10 cellular contexts compared by ENCODE assay signal in genomic region chr19:56133858-56134654, GRCh38.
DNase-seq lines count a peak whose midpoint lies in the region; ATAC-seq and TF ChIP-seq lines count a peak whose summit lies in the region.
"Had no signal": no experiment of that assay in that cellular context is flagged by ENCODE, and none has a peak within 500 bp of the region (broad histone marks: within the 10 kb centered on the region; RNA-seq: fewer than 3 reads in every experiment).

No MANE protein-coding gene starts in this region.

- no peaks in the 10 kb centered on the region for H3K9me3 Mint-ChIP-seq in nephron progenitor cell

- DNase-seq in GM13976 (ENCODE audit: low spot score): peak; percentile 73
- DNase-seq in UCSD-AML1 (lab: John Stamatoyannopoulos, UW; ENCODE audit: unreplicated experiment): peak; percentile 16
- DNase-seq in nephron progenitor cell: no peak
- DNase-seq in COLO668 (lab: John Stamatoyannopoulos, UW; ENCODE audit: unreplicated experiment): no peak
- DNase-seq in middle frontal gyrus (ENCODE audit: extremely low spot score, low spot score): no peak
- DNase-seq in DMS 273 treated with DMSO at 0.1 percent for 48 hours (lab: John Stamatoyannopoulos, UW): no peak
- no peak for DNase-seq in effector memory CD4-positive, alpha-beta T cell
- DNase-seq: cerebellar nuclear complex, tibial artery had no signal

- H3K27me3 ChIP-seq in effector memory CD4-positive, alpha-beta T cell (replicated peaks; ENCODE audit: control insufficient read depth, insufficient read depth, low read length, poor library complexity, severe bottlenecking): no peaks in the 10 kb centered on the region
- H3K27me3 ChIP-seq: tibial artery had no signal

- no peak overlapping the region for H3K27ac ChIP-seq in effector memory CD4-positive, alpha-beta T cell (ENCODE audit: insufficient read depth, low read length, poor library complexity, severe bottlenecking)

- no peaks in the 10 kb centered on the region for H3K36me3 ChIP-seq in effector memory CD4-positive, alpha-beta T cell (ENCODE audit: control insufficient read depth, insufficient read depth, low read length)
- H3K36me3 ChIP-seq: tibial artery had no signal

- TF ChIP-seq CTCF in GM13976 (IDR thresholded peaks at IDR 0.05; ENCODE audit: borderline replicate concordance, control extremely low read depth, extremely low read depth, insufficient read depth, missing control alignments): no peak
- TF ChIP-seq CTCF in nephron progenitor cell (IDR thresholded peaks at IDR 0.05): no peak

- H3K4me3 Mint-ChIP-seq in nephron progenitor cell: peak overlapping the region; percentile 12

- H3K4me1 Mint-ChIP-seq in nephron progenitor cell: peaks cover 41% of the 10 kb centered on the region

- H3K4me1 ChIP-seq in effector memory CD4-positive, alpha-beta T cell (ENCODE audit: control insufficient read depth, insufficient read depth, low read length, poor library complexity, severe bottlenecking): no peaks in the 10 kb centered on the region

- H3K9me3 ChIP-seq in effector memory CD4-positive, alpha-beta T cell (ENCODE audit: control insufficient read depth, low read length): no peaks in the 10 kb centered on the region
- H3K9me3 ChIP-seq: tibial artery had no signal

- ATAC-seq in HG03432 (IDR thresholded peaks at IDR 0.05; ENCODE audit: unreplicated experiment): peak; percentile 74

- peaks cover 6% of the 10 kb centered on the region for H3K27me3 Mint-ChIP-seq in nephron progenitor cell (ENCODE audit: low read depth, poor library complexity)

- in situ Hi-C loops in GM13976 (cut with MboI; ENCODE audit: low sequenced_read_pairs, unreplicated experiment): no loop called here

- H3K4me3 ChIP-seq in effector memory CD4-positive, alpha-beta T cell (ENCODE audit: insufficient read depth, low read depth, low read length, poor library complexity, severe bottlenecking): no peak overlapping the region
- H3K4me3 ChIP-seq: tibial artery had no signal

- peak overlapping the region; percentile 84 for H3K27ac Mint-ChIP-seq in nephron progenitor cell

- H3K36me3 Mint-ChIP-seq in nephron progenitor cell (ENCODE audit: low read depth): no peaks in the 10 kb centered on the region

Comparison
In these comparisons a context has a peak if more than half of its experiments do, and no peak if none do; other contexts are left out.
1. DNase-seq: peak in GM13976 (single experiment) and UCSD-AML1 (single experiment); none in nephron progenitor cell (single experiment), COLO668 (single experiment), middle frontal gyrus (single experiment), DMS 273 treated with DMSO at 0.1 percent for 48 hours (single experiment) and effector memory CD4-positive, alpha-beta T cell (0 of 3).